Comparison of ENCODE assay signal across 23 cellular contexts in the genomic region with DNA sequence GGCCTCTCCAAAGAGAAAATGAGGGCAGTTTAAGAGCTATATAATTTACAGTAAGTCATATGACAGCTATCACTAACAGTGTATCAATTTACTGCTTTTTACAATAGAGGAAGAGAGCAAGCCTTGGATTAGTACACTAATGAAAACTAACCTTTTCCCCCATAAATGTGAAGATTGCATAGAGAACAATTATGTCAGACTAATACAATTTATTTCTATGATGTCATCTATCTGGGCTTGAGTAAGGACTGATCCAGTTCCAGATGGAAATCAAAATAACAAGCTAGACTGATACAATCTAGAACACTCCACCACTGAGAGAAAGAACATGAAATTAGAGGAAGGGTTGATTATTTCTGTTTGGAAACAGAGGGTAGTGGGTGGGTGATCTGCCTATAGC.
"Had no signal": no experiment of that assay in that cellular context is flagged by ENCODE, and none has a peak within 500 bp of the region (broad histone marks: within the 10 kb centered on the region; RNA-seq: fewer than 3 reads in every experiment).

No MANE protein-coding gene starts in this region.

- FAIRE-seq: colon, RCC 7860 had no signal

- H3K36me3 ChIP-seq: brain microvascular endothelial cell, MG63 had no signal

- H3K27ac ChIP-seq: brain microvascular endothelial cell had no signal

- DNase-seq: activated CD4-positive, alpha-beta T cell treated with anti-CD3 and anti-CD28 coated beads for 48 hours; activated CD4-positive, alpha-beta T cell treated with anti-CD3 and anti-CD28 coated beads, Interleukin-2, amount 50 U/mL, for 48 hours; activated CD4-positive, CD25-positive, alpha-beta regulatory T cell treated with anti-CD3 and anti-CD28 coated beads, Interleukin-2, amount 50 U/mL, for 72 hours; activated CD8-positive, alpha-beta memory T cell treated with anti-CD3 and anti-CD28 coated beads for 24 hours; activated effector memory CD4-positive, alpha-beta T cell treated with anti-CD3 and anti-CD28 coated beads, Interleukin-2, amount 50 U/mL, for 16 hours; activated naive CD4-positive, alpha-beta T cell treated with anti-CD3 and anti-CD28 coated beads for 36 hours; activated T-cell treated with anti-CD3 and anti-CD28 coated beads, Interleukin-2, amount 50 U/mL, for 4 hours; brain microvascular endothelial cell; cerebellar nuclear complex; MG63; MV-4-11; NCI-H1092 treated with DMSO at 0.1 percent for 48 hours; NCI-H1694; NCI-H2029; NCI-H446 treated with DMSO at 0.1 percent for 48 hours; NCI-H82; PC-3; SHP77 treated with DMSO at 0.1 percent for 48 hours; T-helper 17 cell; T-helper 9 cell had no signal

- H3K27me3 ChIP-seq: brain microvascular endothelial cell, MG63 had no signal

- H3K9me3 ChIP-seq: MG63 had no signal

- H3K4me3 ChIP-seq: MG63 had no signal

- ATAC-seq: activated T-cell treated with anti-CD3 and anti-CD28 coated beads, Interleukin-2, amount 50 U/mL, for 4 hours; PC-3; T-helper 17 cell; WTC11 had no signal
